In the genomic region with DNA sequence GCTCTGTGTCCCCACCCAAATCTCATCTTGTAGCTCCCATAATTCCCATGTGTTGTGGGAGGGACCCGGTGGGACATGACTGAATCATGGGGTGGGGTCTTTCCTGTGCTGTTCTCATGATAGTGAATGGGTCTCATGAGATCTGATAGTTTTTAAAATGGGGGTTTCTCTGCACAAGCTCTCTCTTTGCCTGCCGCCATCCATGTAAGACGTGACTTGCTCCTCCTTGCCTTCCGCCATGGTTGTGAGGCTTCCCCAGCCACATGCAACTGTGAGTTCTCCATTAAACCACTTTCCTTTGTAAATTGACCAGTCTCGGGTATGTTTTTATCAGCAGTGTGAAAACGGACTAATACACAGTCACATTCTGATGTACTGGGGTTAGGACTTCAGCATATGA, we compare ENCODE assay signal across 1 cellular context.
TF ChIP-seq lines count a peak whose summit lies in the region.

No MANE protein-coding gene starts in this region.

TF ChIP-seq in K562, 482 proteins besides CTCF, POLR2A, EP300 and RAD21:
- peak; percentile 96 for TF ChIP-seq ZNF431 (CRISPR knock-in tag; IDR thresholded peaks at IDR 0.05)
TF ChIP-seq in K562: peak in this region for 1; not testable (repeated sequence) for 481.
